Comparison of ENCODE assay signal across 2 cellular contexts in genomic region chr1:150767704-150768103, GRCh38.
TF ChIP-seq lines count a peak whose summit lies in the region.
"Not testable (repeated sequence)": the region's sequence is repeated elsewhere in the genome, so short reads cannot be mapped to it uniquely, and the experiment has no call there.

No MANE protein-coding gene starts in this region.

TF ChIP-seq in WTC11, 78 proteins besides CTCF, POLR2A, EP300 and RAD21:
- peak; percentile 78 for TF ChIP-seq GABPB1 (CRISPR knock-in tag; IDR thresholded peaks at IDR 0.05)

TF ChIP-seq in K562, 482 proteins besides CTCF, POLR2A, EP300 and RAD21:
- peak; percentile 26; the same call in 1 of the 2 replicates for TF ChIP-seq BCOR (IDR thresholded peaks at IDR 0.05)
- TF ChIP-seq ATF7 (IDR thresholded peaks at IDR 0.05): 0 out of 2 replicates have a peak, but pooled peaks have one; percentile 39
- TF ChIP-seq ATF3 (IDR thresholded peaks at IDR 0.05): peak; percentile 92
- not testable (repeated sequence) for TF ChIP-seq ATF3 (CRISPR knock-in tag; conservative IDR thresholded peaks at IDR 0.05); JUND (tag; IDR thresholded peaks at IDR 0.05; ENCODE audit: borderline replicate concordance, low read depth, low read length)
- TF ChIP-seq SMARCA5 (IDR thresholded peaks at IDR 0.05): peak; percentile 76; the same call in 1 of the 2 replicates
- peak; percentile 45 for TF ChIP-seq CBFA2T3 (IDR thresholded peaks at IDR 0.05)
- 0 out of 2 replicates have a peak, but pooled peaks have one; percentile 15 for TF ChIP-seq TAL1 (IDR thresholded peaks at IDR 0.05)
- TF ChIP-seq CEBPB (tag; IDR thresholded peaks at IDR 0.05): peak; percentile 72
- TF ChIP-seq KDM1A (IDR thresholded peaks at IDR 0.05): 0 out of 4 replicates have a peak, but pooled peaks of 1 of the 2 experiments have one; percentile 12
- TF ChIP-seq ZEB2 (IDR thresholded peaks at IDR 0.05): peak; percentile 42; the same call in 1 of the 2 replicates
- 0 out of 2 replicates have a peak, but pooled peaks have one; percentile 39 for TF ChIP-seq SOX6 (IDR thresholded peaks at IDR 0.05)
- peak; percentile 42 to 63; a peak in 2 of 4 replicates for TF ChIP-seq TRIM24 (IDR thresholded peaks at IDR 0.05)
- TF ChIP-seq JUND (IDR thresholded peaks at IDR 0.05; ENCODE audit: borderline replicate concordance, low read depth, low read length): 0 out of 2 replicates have a peak, but pooled peaks have one; percentile 8
- TF ChIP-seq CEBPG (CRISPR knock-in tag; IDR thresholded peaks at IDR 0.05): peak; percentile 89
- peak; percentile 48 to 79; a peak in 3 of 4 replicates for TF ChIP-seq CEBPG (tag; conservative IDR thresholded peaks at IDR 0.05 in 1 of 2, IDR thresholded peaks at IDR 0.05 in 1 of 2)
